ENCODE assay signal across 28 cellular contexts in the genomic region with DNA sequence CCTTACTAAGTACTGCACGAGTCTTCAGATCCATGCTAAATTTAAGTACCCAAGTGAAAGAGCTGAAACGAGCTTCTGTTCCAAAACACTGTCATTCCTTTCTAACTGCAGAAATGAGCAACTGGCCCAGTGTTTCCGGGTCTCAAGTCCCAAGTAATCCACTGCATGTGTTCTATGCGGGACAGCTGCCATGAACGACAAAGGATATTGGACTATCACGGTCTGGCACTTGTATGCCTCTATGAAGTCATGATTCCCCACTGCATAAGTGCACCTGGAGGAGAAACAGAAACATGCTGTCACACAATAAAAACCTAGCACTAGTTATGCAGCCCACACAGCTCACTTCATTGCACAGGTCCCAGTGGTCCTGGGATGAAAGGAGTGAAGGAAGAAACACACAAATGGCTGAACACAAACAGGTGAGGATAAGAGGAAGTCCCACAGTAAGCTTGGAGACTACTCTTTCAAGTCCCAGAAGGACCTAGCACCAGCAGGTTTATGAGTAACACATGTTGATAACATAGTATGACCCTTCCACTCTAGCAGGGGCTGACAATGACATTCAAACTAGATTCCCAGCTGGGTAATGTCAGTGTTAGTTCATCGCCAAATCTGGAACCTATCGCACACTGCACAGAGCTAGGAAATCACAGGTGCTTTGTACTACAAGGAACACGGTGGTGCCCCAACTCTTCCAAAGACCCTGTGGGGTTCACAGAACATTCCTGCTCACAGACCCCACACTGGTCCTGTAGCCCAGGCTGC. TPM values are rescaled to one million over a fixed set of nuclear protein-coding genes. Genes with fewer than 3 reads are reported as not detected.
"Had no signal": no experiment of that assay in that cellular context is flagged by ENCODE, and none has a peak within 500 bp of the region (broad histone marks: within the 10 kb centered on the region; RNA-seq: fewer than 3 reads in every experiment).

No MANE protein-coding gene starts in this region.

- H3K9me3 ChIP-seq: esophagus muscularis mucosa, left lung, stomach, thyroid gland, upper lobe of left lung, vagina had no signal

- H3K4me3 Mint-ChIP-seq: central memory CD8-positive, alpha-beta T cell; dendritic cell treated with granulocyte-macrophage colony-stimulating factor and Interleukin-4, amounts not matched to agents 40 ng/mL and 50 ng/mL, for 4 days; mesothelial cell of epicardium; natural killer cell; stimulated activated naive B cell treated with anti-CD40 and anti-IgM and Interleukin-4, amounts not matched to agents 10 μg/mL and 1 μg/mL and 100 μg/mL, for 72 hours had no signal

- H3K4me3 ChIP-seq: esophagus muscularis mucosa, left lung, stomach, thyroid gland, upper lobe of left lung, vagina had no signal

- H3K27me3 Mint-ChIP-seq: central memory CD8-positive, alpha-beta T cell; dendritic cell treated with granulocyte-macrophage colony-stimulating factor and Interleukin-4, amounts not matched to agents 40 ng/mL and 50 ng/mL, for 4 days; stimulated activated naive B cell treated with anti-CD40 and anti-IgM and Interleukin-4, amounts not matched to agents 10 μg/mL and 1 μg/mL and 100 μg/mL, for 72 hours had no signal

- H3K4me1 ChIP-seq: left lung, thyroid gland, upper lobe of left lung, vagina had no signal

- H3K4me1 Mint-ChIP-seq: mesothelial cell of epicardium had no signal

- H3K9me3 Mint-ChIP-seq: central memory CD8-positive, alpha-beta T cell; dendritic cell treated with granulocyte-macrophage colony-stimulating factor and Interleukin-4, amounts not matched to agents 40 ng/mL and 50 ng/mL, for 4 days; mesothelial cell of epicardium; natural killer cell; stimulated activated naive B cell treated with anti-CD40 and anti-IgM and Interleukin-4, amounts not matched to agents 10 μg/mL and 1 μg/mL and 100 μg/mL, for 72 hours had no signal

- DNase-seq: activated CD4-positive, alpha-beta T cell treated with anti-CD3 and anti-CD28 coated beads for 48 hours; activated CD4-positive, alpha-beta T cell treated with anti-CD3 and anti-CD28 coated beads, Interleukin-2, amount 50 U/mL, for 48 hours; activated CD8-positive, alpha-beta memory T cell treated with anti-CD3 and anti-CD28 coated beads for 24 hours; activated gamma-delta T cell treated with Interleukin-2 at 50 U/mL for 16 hours; activated naive CD4-positive, alpha-beta T cell treated with anti-CD3 and anti-CD28 coated beads, Interleukin-2, amount 50 U/mL, for 16 hours; activated T-cell treated with anti-CD3 and anti-CD28 coated beads, Interleukin-2, amount 50 U/mL, for 1 hour; amniotic stem cell; foreskin keratinocyte; left lung; natural killer cell; posterior cingulate gyrus; stimulated activated CD4-positive, alpha-beta T cell treated with anti-CD3 and anti-CD28 coated beads, Interleukin-15, amount 100 ng/mL, for 24 hours; stimulated activated CD4-positive, alpha-beta T cell treated with anti-CD3 and anti-CD28 coated beads, Interleukin-2, amount 100 ng/mL, for 24 hours; stimulated activated naive B cell treated with anti-CD40 and anti-IgM and Interleukin-4, amounts not matched to agents 10 μg/mL and 1 μg/mL and 100 μg/mL, for 72 hours; stomach; thyroid gland; upper lobe of left lung; WERI-Rb-1 had no signal

- H3K27me3 ChIP-seq: esophagus muscularis mucosa, foreskin keratinocyte, left lung, stomach, thyroid gland, upper lobe of left lung, vagina had no signal

- ATAC-seq: activated CD4-positive, CD25-positive, alpha-beta regulatory T cell treated with anti-CD3 and anti-CD28 coated beads, Interleukin-2, amount 50 U/mL, for 24 hours; foreskin keratinocyte; left lung; natural killer cell; stimulated activated naive B cell treated with anti-CD40 and anti-IgM and Interleukin-4, amounts not matched to agents 10 μg/mL and 1 μg/mL and 100 μg/mL, for 72 hours had no signal

- H3K27ac Mint-ChIP-seq: dendritic cell treated with granulocyte-macrophage colony-stimulating factor and Interleukin-4, amounts not matched to agents 40 ng/mL and 50 ng/mL, for 4 days; mesothelial cell of epicardium; natural killer cell; stimulated activated naive B cell treated with anti-CD40 and anti-IgM and Interleukin-4, amounts not matched to agents 10 μg/mL and 1 μg/mL and 100 μg/mL, for 72 hours had no signal

- H3K27ac ChIP-seq: esophagus muscularis mucosa, foreskin keratinocyte, left lung, stomach, thyroid gland, upper lobe of left lung, vagina, WERI-Rb-1 had no signal

RNA-seq across cellular contexts. Expression of a gene that starts 38.7 kb away (rescaled TPM):
- total RNA-seq: astrocyte; esophagus muscularis mucosa; foreskin keratinocyte; left lung; mesothelial cell of epicardium; omental fat pad; renal cortical epithelial cell; T-helper 1 cell treated with Interleukin-12 subunit alpha and Interleukin-12 subunit beta and Interleukin-4 antibody, amounts not matched to agents 30 ng/mL and 1 ng/mL, for 36 hours; thyroid gland; upper lobe of left lung; vagina had no signal
- polyA plus RNA-seq: foreskin keratinocyte had no signal
